1 cellular context compared by ENCODE assay signal in genomic region chr17:29929006-29929543, GRCh38.
TF ChIP-seq lines count a peak whose summit lies in the region.

No MANE protein-coding gene starts in this region.

TF ChIP-seq in HCT116, 20 proteins besides CTCF, POLR2A, EP300 and RAD21:
- TF ChIP-seq, protein P1, sequence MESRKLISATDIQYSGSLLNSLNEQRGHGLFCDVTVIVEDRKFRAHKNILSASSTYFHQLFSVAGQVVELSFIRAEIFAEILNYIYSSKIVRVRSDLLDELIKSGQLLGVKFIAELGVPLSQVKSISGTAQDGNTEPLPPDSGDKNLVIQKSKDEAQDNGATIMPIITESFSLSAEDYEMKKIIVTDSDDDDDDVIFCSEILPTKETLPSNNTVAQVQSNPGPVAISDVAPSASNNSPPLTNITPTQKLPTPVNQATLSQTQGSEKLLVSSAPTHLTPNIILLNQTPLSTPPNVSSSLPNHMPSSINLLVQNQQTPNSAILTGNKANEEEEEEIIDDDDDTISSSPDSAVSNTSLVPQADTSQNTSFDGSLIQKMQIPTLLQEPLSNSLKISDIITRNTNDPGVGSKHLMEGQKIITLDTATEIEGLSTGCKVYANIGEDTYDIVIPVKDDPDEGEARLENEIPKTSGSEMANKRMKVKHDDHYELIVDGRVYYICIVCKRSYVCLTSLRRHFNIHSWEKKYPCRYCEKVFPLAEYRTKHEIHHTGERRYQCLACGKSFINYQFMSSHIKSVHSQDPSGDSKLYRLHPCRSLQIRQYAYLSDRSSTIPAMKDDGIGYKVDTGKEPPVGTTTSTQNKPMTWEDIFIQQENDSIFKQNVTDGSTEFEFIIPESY (IDR thresholded peaks at IDR 0.05; ENCODE audit: extremely low read depth, insufficient replicate concordance, low read length) = no peak
- TF ChIP-seq SP1 (IDR thresholded peaks at IDR 0.05; ENCODE audit: low read depth) = no peak
- TF ChIP-seq ZNF274 (IDR thresholded peaks at IDR 0.05; ENCODE audit: low read depth, low read length) = no peak
- TF ChIP-seq YY1 (IDR thresholded peaks at IDR 0.05; ENCODE audit: extremely low read depth, insufficient replicate concordance, low read depth, low read length) = no peak
- no peak for TF ChIP-seq ZFX (IDR thresholded peaks at IDR 0.05)
- no peak for TF ChIP-seq EGR1 (IDR thresholded peaks at IDR 0.05; ENCODE audit: low read depth)
